8 cellular contexts compared by ENCODE assay signal in genomic region chr3:82177774-82178173, GRCh38.
"Had no signal": no experiment of that assay in that cellular context is flagged by ENCODE, and none has a peak within 500 bp of the region (broad histone marks: within the 10 kb centered on the region; RNA-seq: fewer than 3 reads in every experiment).

No MANE protein-coding gene starts in this region.

- DNase-seq: GOT3, H9, HCEC 1CT, Karpas-422, KBM-7 had no signal

- H3K27ac ChIP-seq: HL-60, KMS-11 had no signal

- H3K9ac ChIP-seq: KMS-11 had no signal

- H3K27ac Mint-ChIP-seq: H9 had no signal

- H3K4me1 Mint-ChIP-seq: H9 had no signal

- H3K9me3 Mint-ChIP-seq: H9 had no signal

- FAIRE-seq: H54 had no signal

- H3K4me3 Mint-ChIP-seq: H9 had no signal

- H3K4me2 ChIP-seq: KMS-11 had no signal
